20 cellular contexts compared by ENCODE assay signal in the genomic region with DNA sequence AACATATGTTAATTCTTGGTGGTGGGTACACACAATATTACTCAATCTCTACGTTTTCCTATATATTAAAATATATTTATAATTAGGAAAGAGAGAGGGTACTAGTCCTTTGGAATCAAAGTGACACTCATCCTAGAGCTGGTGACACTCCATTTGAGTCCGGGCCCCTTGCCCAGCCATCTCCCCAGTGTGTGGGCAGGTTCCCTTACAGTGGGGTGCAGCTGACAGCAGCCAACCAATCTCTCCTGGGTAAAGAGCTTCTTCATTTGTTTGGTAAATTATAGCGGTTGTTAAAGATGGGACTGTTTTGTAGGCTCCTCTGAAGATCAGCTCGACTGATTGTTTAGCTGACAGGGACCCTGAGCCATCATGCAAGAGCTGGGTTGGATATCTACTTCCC. TPM values are rescaled to one million over a fixed set of nuclear protein-coding genes. Genes with fewer than 3 reads are reported as not detected.
A peak's percentile ranks its signal among the peaks of the same experiment; 100 is the strongest.
DNase-seq lines count a peak whose midpoint lies in the region; ATAC-seq and TF ChIP-seq lines count a peak whose summit lies in the region.
"Had no signal": no experiment of that assay in that cellular context is flagged by ENCODE, and none has a peak within 500 bp of the region (broad histone marks: within the 10 kb centered on the region; RNA-seq: fewer than 3 reads in every experiment).

No MANE protein-coding gene starts in this region.

- H3K79me1 ChIP-seq in trophoblast cell (ENCODE audit: low read length) = no peaks in the 10 kb centered on the region

- H4K12ac ChIP-seq in trophoblast cell (ENCODE audit: low read depth, low read length) = no peak overlapping the region

- H3K27me3 Mint-ChIP-seq in activated CD4-positive, alpha-beta T cell treated with anti-CD3 and anti-CD28 coated beads, Interleukin-2, amount 10 ng/mL, durations not matched to agents 24 days and 14 days = no peaks in the 10 kb centered on the region
- H3K27me3 Mint-ChIP-seq in GM23338 (ENCODE audit: insufficient read depth, low read depth, poor library complexity) (peaks cover 4% of the 10 kb centered on the region), T-helper 17 cell (no peaks in the 10 kb centered on the region)
- H3K27me3 Mint-ChIP-seq: CD4-positive, alpha-beta T cell had no signal

- H3K36me3 Mint-ChIP-seq in activated CD4-positive, alpha-beta T cell treated with anti-CD3 and anti-CD28 coated beads, Interleukin-2, amount 10 ng/mL, durations not matched to agents 24 days and 14 days (ENCODE audit: low read depth) = no peaks in the 10 kb centered on the region
- H3K36me3 Mint-ChIP-seq in GM23338 (ENCODE audit: low read depth) (no peaks in the 10 kb centered on the region), T-helper 17 cell (ENCODE audit: low read depth) (no peaks in the 10 kb centered on the region)
- H3K36me3 Mint-ChIP-seq: CD8-positive, alpha-beta T cell had no signal

- H3K4me1 Mint-ChIP-seq in activated CD4-positive, alpha-beta T cell treated with anti-CD3 and anti-CD28 coated beads, Interleukin-2, amount 10 ng/mL, durations not matched to agents 24 days and 14 days = no peaks in the 10 kb centered on the region
- H3K4me1 Mint-ChIP-seq in GM23338 = no peaks in the 10 kb centered on the region
- no peaks in the 10 kb centered on the region for H3K4me1 Mint-ChIP-seq in T-helper 17 cell
- H3K4me1 Mint-ChIP-seq: B cell had no signal

- H3K79me2 ChIP-seq in GM23338 (replicated peaks; ENCODE audit: insufficient read depth) (no peaks in the 10 kb centered on the region), trophoblast cell (ENCODE audit: control insufficient read depth, insufficient read depth, low read length, poor library complexity) (no peaks in the 10 kb centered on the region)

- ATAC-seq in GM23338 = no peak
- no peak for ATAC-seq in T-helper 17 cell
- ATAC-seq in HG02884 (IDR thresholded peaks at IDR 0.05; ENCODE audit: unreplicated experiment) = no peak
- ATAC-seq: A549; CD8-positive, alpha-beta T cell had no signal

- no peak overlapping the region for H3K18ac ChIP-seq in trophoblast cell (ENCODE audit: low read length)

- H2BK12ac ChIP-seq in trophoblast cell (ENCODE audit: low read length) = peak overlapping the region; percentile 8

- no peaks in the 10 kb centered on the region for H3K36me3 ChIP-seq in GM23338 (ENCODE audit: insufficient read depth)
- H3K36me3 ChIP-seq in trophoblast cell (ENCODE audit: control insufficient read depth in 1 of 2, insufficient read depth in 2 of 2, low read length in 2 of 2) = no peaks in the 10 kb centered on the region
- no peaks in the 10 kb centered on the region for H3K36me3 ChIP-seq in testis (ENCODE audit: low read depth, missing control alignments)
- H3K36me3 ChIP-seq: BLaER1 treated with 17β-estradiol and CSF1 and Interleukin-3, amounts not matched to agents 10 nM and 100 nM had no signal

- H3K27me3 ChIP-seq in GM23338 (ENCODE audit: insufficient read depth) (no peaks in the 10 kb centered on the region), trophoblast cell (ENCODE audit: insufficient read depth, low read length) (peaks cover 3% of the 10 kb centered on the region), testis (no peaks in the 10 kb centered on the region)
- H3K27me3 ChIP-seq: BLaER1 treated with 17β-estradiol and CSF1 and Interleukin-3, amounts not matched to agents 10 nM and 100 nM had no signal

- no peak overlapping the region for H3K23ac ChIP-seq in trophoblast cell (ENCODE audit: low read length)

- no peak overlapping the region for H4K8ac ChIP-seq in trophoblast cell (ENCODE audit: low read depth, low read length)

- TF ChIP-seq POLR2A in testis (IDR thresholded peaks at IDR 0.05) = no peak

- no peaks in the 10 kb centered on the region for H3F3A ChIP-seq in GM23338 (replicated peaks; ENCODE audit: low read depth)

- H3K27ac ChIP-seq in GM23338 (ENCODE audit: low read depth) (no peak overlapping the region), trophoblast cell (ENCODE audit: low read depth, low read length) (no peak overlapping the region), testis (no peak overlapping the region)
- H3K27ac ChIP-seq: 22Rv1; A549; BLaER1 treated with 17β-estradiol and CSF1 and Interleukin-3, amounts not matched to agents 10 nM and 100 nM; C4-2B had no signal

- H3K4me2 ChIP-seq in GM23338 = no peak overlapping the region
- no peak overlapping the region for H3K4me2 ChIP-seq in trophoblast cell (ENCODE audit: low read length)
- H3K4me2 ChIP-seq: A549; BLaER1 treated with 17β-estradiol and CSF1 and Interleukin-3, amounts not matched to agents 10 nM and 100 nM had no signal

- H3K9me3 Mint-ChIP-seq in activated CD4-positive, alpha-beta T cell treated with anti-CD3 and anti-CD28 coated beads, Interleukin-2, amount 10 ng/mL, durations not matched to agents 24 days and 14 days = no peaks in the 10 kb centered on the region
- H3K9me3 Mint-ChIP-seq in GM23338 = peaks cover 2% of the 10 kb centered on the region; the same call in 1 of the 3 replicates
- H3K9me3 Mint-ChIP-seq: CD4-positive, alpha-beta T cell; CD8-positive, alpha-beta T cell had no signal

- no peak overlapping the region for H3K4ac ChIP-seq in trophoblast cell (ENCODE audit: low read depth, low read length)

- no CpG with 5 or more reads among the region's 4 CpGs for WGBS in trophoblast cell (ENCODE audit: extremely low coverage, insufficient coverage, insufficient read length)
- 75 to 86% methylated on average over 4 of the region's 4 CpGs for WGBS in testis, 2 donors

- no peaks in the 10 kb centered on the region for H3K9me2 ChIP-seq in GM23338 (ENCODE audit: insufficient read depth)

- H2BK5ac ChIP-seq in trophoblast cell (ENCODE audit: low read depth, low read length, poor library complexity) = no peak overlapping the region

- H3K9me3 ChIP-seq in T-helper 17 cell (ENCODE audit: control insufficient read depth, low read length, poor library complexity, severe bottlenecking) = no peaks in the 10 kb centered on the region
- no peaks in the 10 kb centered on the region for H3K9me3 ChIP-seq in trophoblast cell (ENCODE audit: insufficient read depth, low read depth, low read length)
- no peaks in the 10 kb centered on the region for H3K9me3 ChIP-seq in testis
- H3K9me3 ChIP-seq: A549, Caco-2 had no signal

- H2AFZ ChIP-seq in GM23338 (peak overlapping the region; percentile 81), trophoblast cell (ENCODE audit: insufficient read depth, low read length, poor library complexity) (no peak overlapping the region)

- H4K20me1 ChIP-seq in GM23338 (replicated peaks; ENCODE audit: insufficient read depth) = no peaks in the 10 kb centered on the region
- H4K20me1 ChIP-seq: BLaER1 treated with 17β-estradiol and CSF1 and Interleukin-3, amounts not matched to agents 10 nM and 100 nM had no signal

- no peak overlapping the region for H3K4me3 Mint-ChIP-seq in activated CD4-positive, alpha-beta T cell treated with anti-CD3 and anti-CD28 coated beads, Interleukin-2, amount 10 ng/mL, durations not matched to agents 24 days and 14 days
- no peak overlapping the region for H3K4me3 Mint-ChIP-seq in GM23338
- H3K4me3 Mint-ChIP-seq in T-helper 17 cell = no peak overlapping the region
- H3K4me3 Mint-ChIP-seq: B cell; CD4-positive, alpha-beta T cell; CD8-positive, alpha-beta T cell had no signal

- intact Hi-C loops in activated CD4-positive, alpha-beta T cell treated with anti-CD3 and anti-CD28 coated beads, Interleukin-2, amount 10 ng/mL, durations not matched to agents 24 days and 14 days (cut with micrococcal nuclease) = no loop called here
- intact Hi-C loops in testis (cut with DNase I; ENCODE audit: low total_unique reads) = no loop called here

- TF ChIP-seq CTCF in GM23338 (conservative IDR thresholded peaks at IDR 0.05; ENCODE audit: low read depth in 2 of 2) = no peak
- no peak for TF ChIP-seq CTCF in testis (IDR thresholded peaks at IDR 0.05)

- no peak overlapping the region for H3K27ac Mint-ChIP-seq in activated CD4-positive, alpha-beta T cell treated with anti-CD3 and anti-CD28 coated beads, Interleukin-2, amount 10 ng/mL, durations not matched to agents 24 days and 14 days
- no peak overlapping the region for H3K27ac Mint-ChIP-seq in GM23338
- peak overlapping the region; percentile 37 for H3K27ac Mint-ChIP-seq in T-helper 17 cell
- H3K27ac Mint-ChIP-seq: B cell; CD4-positive, alpha-beta T cell; CD8-positive, alpha-beta T cell had no signal

- H3K4me1 ChIP-seq in GM23338 (ENCODE audit: insufficient read depth) = no peaks in the 10 kb centered on the region
- H3K4me1 ChIP-seq in trophoblast cell (ENCODE audit: control insufficient read depth in 1 of 2, insufficient read depth in 2 of 2, low read length in 2 of 2) = peaks cover 0 to 7% of the 10 kb centered on the region in 2 experiments
- H3K4me1 ChIP-seq in testis = no peaks in the 10 kb centered on the region
- H3K4me1 ChIP-seq: A549, Caco-2 had no signal

- H3K9ac ChIP-seq in trophoblast cell (ENCODE audit: low read length) = no peak overlapping the region
- H3K9ac ChIP-seq: BLaER1 treated with 17β-estradiol and CSF1 and Interleukin-3, amounts not matched to agents 10 nM and 100 nM had no signal

- H2BK120ac ChIP-seq in trophoblast cell (ENCODE audit: insufficient read depth, low read length, poor library complexity) = no peak overlapping the region

- DNase-seq in activated CD4-positive, alpha-beta T cell treated with anti-CD3 and anti-CD28 coated beads, Interleukin-2, amount 10 ng/mL, durations not matched to agents 24 days and 14 days = peak; percentile 45
- DNase-seq in activated CD4-positive, alpha-beta T cell treated with anti-CD3 and anti-CD28 coated beads for 1 hour = no peak
- DNase-seq in GM23338 (ENCODE audit: low spot score) (no peak), T-helper 17 cell (no peak), trophoblast cell (no peak), testis (no peak)
- DNase-seq: AML-193; Caco-2; Calu3; CD4-positive, alpha-beta T cell; CD8-positive, alpha-beta T cell; DMS79 treated with DMSO at 0.1 percent for 48 hours; GF-D8 had no signal

- H4K91ac ChIP-seq in trophoblast cell (ENCODE audit: low read depth, low read length) = peak overlapping the region; percentile 47

- H2AK5ac ChIP-seq in trophoblast cell (ENCODE audit: low read length) = no peak overlapping the region

- H3K4me3 ChIP-seq in GM23338 (no peak overlapping the region), trophoblast cell (ENCODE audit: low read depth, low read length) (no peak overlapping the region), testis (no peak overlapping the region)
- H3K4me3 ChIP-seq: A549; BLaER1 treated with 17β-estradiol and CSF1 and Interleukin-3, amounts not matched to agents 10 nM and 100 nM had no signal

- no peak overlapping the region for H3K14ac ChIP-seq in trophoblast cell (ENCODE audit: low read length)

TF ChIP-seq in GM23338, 12 proteins besides CTCF, POLR2A, EP300 and RAD21 (continues in another document):
- TF ChIP-seq ZNF331 (CRISPR knock-in tag; IDR thresholded peaks at IDR 0.05; ENCODE audit: low read depth) (no peak), EZH2phosphoT487 (IDR thresholded peaks at IDR 0.05; ENCODE audit: unreplicated experiment) (no peak)

RNA-seq across cellular contexts. Expression of a gene that starts 37.2 kb away (rescaled TPM):
- 113 and 117 TPM in 2 replicates for total RNA-seq in activated CD4-positive, alpha-beta T cell treated with anti-CD3 and anti-CD28 coated beads, Interleukin-2, amount 10 ng/mL, durations not matched to agents 24 days and 14 days
- 0.66 TPM in 1 of 2 replicates, not detected in the other for total RNA-seq in GM23338 (2014; rRNA removed; shearing (Covaris generic))
- polyA plus RNA-seq in GM23338 (2016; fragmentation: Nextera tagmentation; extraction: Ambion mirVana) = 0.65 and 0.78 TPM in 2 replicates
- 100 to 1,000 TPM; 283 to 548 TPM for total RNA-seq in T-helper 17 cell
- polyA plus RNA-seq in trophoblast cell (2013) = 29.5 and 29.8 TPM in 2 replicates
- 10 to 100 TPM; 15.1 to 26.5 TPM for total RNA-seq in testis
- polyA plus RNA-seq in testis (ENCODE audit: insufficient read depth, low read depth, low replicate concordance) = 64.2 TPM
- total RNA-seq: A172 had no signal
